ENCODE assay signal across 11 cellular contexts in genomic region chr2:227370791-227371312, GRCh38. TPM values are rescaled to one million over a fixed set of nuclear protein-coding genes. Genes with fewer than 3 reads are reported as not detected.
DNase-seq lines count a peak whose midpoint lies in the region; ATAC-seq and TF ChIP-seq lines count a peak whose summit lies in the region.
"Had no signal": no experiment of that assay in that cellular context is flagged by ENCODE, and none has a peak within 500 bp of the region (broad histone marks: within the 10 kb centered on the region; RNA-seq: fewer than 3 reads in every experiment).

No MANE protein-coding gene starts in this region.

- DNase-seq in AG09309 (ENCODE audit: low read depth): peak; percentile 70
- DNase-seq in M059J (ENCODE audit: low read depth): peak; percentile 47
- peak; percentile 87 for DNase-seq in astrocyte of the spinal cord (ENCODE audit: low read depth, low spot score)
- DNase-seq in lower lobe of right lung: no peak
- no peak for DNase-seq in NCI-H128 (lab: John Stamatoyannopoulos, UW; ENCODE audit: unreplicated experiment)
- DNase-seq in globus pallidus (ENCODE audit: low spot score): no peak
- no peak for DNase-seq in NCI-H2081 treated with DMSO at 0.1 percent for 48 hours (lab: John Stamatoyannopoulos, UW)
- DNase-seq: activated CD8-positive, alpha-beta memory T cell treated with anti-CD3 and anti-CD28 coated beads for 24 hours; cortex of kidney; GF-D8 had no signal

- no peaks in the 10 kb centered on the region for H3K9me3 ChIP-seq in lower lobe of right lung

- H3K4me1 ChIP-seq in lower lobe of right lung: peaks cover 12% of the 10 kb centered on the region

- no peaks in the 10 kb centered on the region for H3K36me3 ChIP-seq in lower lobe of right lung

- H3K27ac ChIP-seq in lower lobe of right lung: no peak overlapping the region

- no peaks in the 10 kb centered on the region for H3K27me3 ChIP-seq in lower lobe of right lung (ENCODE audit: low read depth)

- TF ChIP-seq CTCF in AG09309 (IDR thresholded peaks at IDR 0.05; ENCODE audit: control insufficient read depth, insufficient read depth, low read depth, low read length, missing control alignments) (no peak), astrocyte of the spinal cord (IDR thresholded peaks at IDR 0.05; ENCODE audit: low read depth, low read length) (no peak), lower lobe of right lung (IDR thresholded peaks at IDR 0.05) (no peak)

- in situ Hi-C loops in astrocyte of the spinal cord (cut with HindIII; ENCODE audit: low sequenced_read_pairs): no loop called here

- ATAC-seq in lower lobe of right lung (peak; percentile 72 to 88), HG02763 (IDR thresholded peaks at IDR 0.05; ENCODE audit: unreplicated experiment) (no peak)

- intact Hi-C loops in lower lobe of right lung (cut with DNase I): no loop called here

- H3K4me3 ChIP-seq in AG09309 (ENCODE audit: control insufficient read depth, low read depth, low read length): no peak overlapping the region
- H3K4me3 ChIP-seq in astrocyte of the spinal cord (ENCODE audit: low read depth, low read length): no peak overlapping the region
- H3K4me3 ChIP-seq in lower lobe of right lung: no peak overlapping the region

RNA-seq across cellular contexts. Expression of gene TM4SF20, which starts 8.3 kb away (rescaled TPM):
- total RNA-seq in M059J (2014; rRNA removed; shearing (Covaris generic)): not detected in 2 replicates
- not detected for total RNA-seq in lower lobe of right lung

RNA-seq across cellular contexts. Expression of gene SCYGR1, which starts 16.9 kb away (rescaled TPM):
- not detected in 2 replicates for total RNA-seq in M059J (2014; rRNA removed; shearing (Covaris generic))
- total RNA-seq in lower lobe of right lung: not detected

RNA-seq across cellular contexts. Expression of gene MFF, which starts 45.8 kb away (rescaled TPM):
- 148 and 168 TPM in 2 replicates for total RNA-seq in M059J (2014; rRNA removed; shearing (Covaris generic))
- 53.0 TPM for total RNA-seq in lower lobe of right lung

Comparison
In these comparisons a context has a peak if more than half of its experiments do, and no peak if none do; other contexts are left out.
1. DNase-seq: peak in AG09309 (single experiment), M059J (single experiment) and astrocyte of the spinal cord (single experiment); none in lower lobe of right lung (single experiment), NCI-H128 (single experiment), globus pallidus (single experiment) and NCI-H2081 treated with DMSO at 0.1 percent for 48 hours (single experiment).